8 cellular contexts compared by ENCODE assay signal in the genomic region with DNA sequence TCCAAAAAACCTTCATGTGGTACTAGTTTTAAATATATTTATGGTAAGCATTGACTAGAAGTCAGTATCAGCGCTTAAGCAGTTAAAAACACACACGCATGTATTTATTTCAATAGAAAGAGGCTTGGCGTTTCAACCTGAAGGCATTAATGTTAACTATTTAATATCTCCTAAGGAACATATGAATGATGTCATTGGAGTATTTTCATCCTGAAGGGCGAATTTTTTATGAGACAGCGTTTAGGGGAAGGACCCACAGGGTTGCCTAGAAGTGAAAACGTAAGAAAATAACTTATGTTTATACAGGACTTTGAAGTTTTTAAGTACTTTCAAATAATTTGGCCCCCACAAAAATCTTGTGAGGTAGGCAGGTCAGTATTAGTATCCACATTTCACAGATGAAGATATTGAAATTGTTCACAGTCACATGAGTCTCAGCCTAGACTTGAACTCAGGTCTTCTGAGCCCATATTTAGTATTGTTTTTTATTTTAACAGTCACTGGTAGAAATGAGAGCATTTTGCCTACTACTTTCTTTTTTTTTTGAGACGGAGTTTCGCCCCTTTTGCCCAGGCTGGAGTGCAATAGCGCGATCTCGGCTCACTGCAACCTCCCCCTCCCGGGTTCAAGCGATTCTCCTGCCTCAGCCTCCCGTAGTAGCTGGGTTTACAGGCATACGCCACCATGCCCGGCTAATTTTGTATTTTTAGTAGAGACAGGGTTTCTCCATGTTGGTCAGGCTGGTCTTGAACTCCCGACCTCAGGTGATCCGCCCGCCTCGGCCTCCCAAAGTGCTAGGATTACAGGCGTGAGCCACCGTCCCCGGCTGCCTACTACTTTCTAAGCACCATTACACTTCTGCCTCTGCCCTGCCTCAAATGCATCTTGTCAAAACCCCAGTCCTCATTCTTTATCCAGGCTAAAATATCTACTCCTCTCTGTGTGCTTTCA. TPM values are rescaled to one million over a fixed set of nuclear protein-coding genes. Genes with fewer than 3 reads are reported as not detected.
DNase-seq lines count a peak whose midpoint lies in the region; ATAC-seq and TF ChIP-seq lines count a peak whose summit lies in the region.

No MANE protein-coding gene starts in this region.

- H2BK120ac ChIP-seq in neuronal stem cell (ENCODE audit: low read depth, low read length) = no peak overlapping the region

- H3K36me3 ChIP-seq in Caco-2 (ENCODE audit: control insufficient read depth, insufficient read depth, low read length) (no peaks in the 10 kb centered on the region; the same call in 1 of the 2 replicates), NT2/D1 (ENCODE audit: insufficient read depth, insufficient read length, low read length) (no peaks in the 10 kb centered on the region), endocrine pancreas (ENCODE audit: control insufficient read depth, insufficient read depth, low read length) (no peaks in the 10 kb centered on the region), neuronal stem cell (replicated peaks in 1 of 2; ENCODE audit: control insufficient read depth in 2 of 2, insufficient read depth in 2 of 2, low read length in 2 of 2) (no peaks in the 10 kb centered on the region)

- WGBS in neuronal stem cell (ENCODE audit: extremely low coverage in 2 of 2, insufficient read length in 2 of 2, insufficient replicate concordance in 1 of 2), 2 donors = no CpG with 5 or more reads among the region's 23 CpGs

- H3K18ac ChIP-seq in neuronal stem cell (ENCODE audit: low read length) = no peak overlapping the region

- intact Hi-C loops in Caco-2 (cut with micrococcal nuclease; ENCODE audit: unreplicated experiment) = no loop called here

- H3K9ac ChIP-seq in NT2/D1 (ENCODE audit: insufficient read length, low read depth) = no peak overlapping the region
- H3K9ac ChIP-seq in endocrine pancreas (ENCODE audit: control insufficient read depth, insufficient read depth, low read length) = peak overlapping the region; percentile 55
- H3K9ac ChIP-seq in neuronal stem cell (ENCODE audit: low read depth, low read length, poor library complexity) = no peak overlapping the region

- CTCF ChIA-PET in Caco-2 (lab: Charles Lee) = interaction anchor here (1.0 to 1.6 kb wide), 5 partner anchors 13 to 81 kb away, joined by 3 to 5 read pairs (median 4); no protein-coding TSS in a partner anchor

- no TSS peak for BruUV-seq in Caco-2 (replicated peaks; lab: Mats Ljungman, UMichigan)

- H3K4me3 ChIP-seq in Caco-2 (ENCODE audit: low read depth, low read length) = peak overlapping the region; percentile 95
- peak overlapping the region; percentile 71 for H3K4me3 ChIP-seq in NT2/D1 (ENCODE audit: insufficient read length, low read depth)
- H3K4me3 ChIP-seq in endocrine pancreas (ENCODE audit: control insufficient read depth, insufficient read depth, low read length) = peak overlapping the region; percentile 100
- H3K4me3 ChIP-seq in neuronal stem cell (ENCODE audit: low read length in 2 of 2) = peak overlapping the region in 1 of 2 donors; percentile 95

- H3K4me1 Mint-ChIP-seq in Caco-2 (ENCODE audit: low read depth, unreplicated experiment) = peaks cover 9% of the 10 kb centered on the region

- peaks cover 3% of the 10 kb centered on the region for H3K79me1 ChIP-seq in neuronal stem cell (ENCODE audit: low read depth, low read length)

- H3K9me3 Mint-ChIP-seq in Caco-2 (ENCODE audit: unreplicated experiment) = no peaks in the 10 kb centered on the region

- H2AFZ ChIP-seq in neuronal stem cell (ENCODE audit: low read length) = no peak overlapping the region

- no peak overlapping the region for H3K4ac ChIP-seq in neuronal stem cell (ENCODE audit: low read length)

- ATAC-seq in GM21619 (IDR thresholded peaks at IDR 0.05; ENCODE audit: unreplicated experiment) (no peak), GM18867 (IDR thresholded peaks at IDR 0.05; ENCODE audit: unreplicated experiment) (no peak), GM21786 (IDR thresholded peaks at IDR 0.05; ENCODE audit: unreplicated experiment) (no peak)

- no peak overlapping the region for H4K8ac ChIP-seq in neuronal stem cell (ENCODE audit: low read depth, low read length)

- no peak overlapping the region for H3K14ac ChIP-seq in neuronal stem cell (ENCODE audit: low read length)

- no peak overlapping the region for H2BK15ac ChIP-seq in neuronal stem cell (ENCODE audit: low read length)

- H3K27ac Mint-ChIP-seq in Caco-2 (ENCODE audit: unreplicated experiment) = peak overlapping the region; percentile 58

- H3K4me2 ChIP-seq in neuronal stem cell (ENCODE audit: insufficient read depth, low read length, poor library complexity, severe bottlenecking) = peak overlapping the region; percentile 18

- no peak overlapping the region for H2BK12ac ChIP-seq in neuronal stem cell (ENCODE audit: low read length)

- no peak for TF ChIP-seq CTCF in Caco-2 (IDR thresholded peaks at IDR 0.05; ENCODE audit: insufficient read depth in 1 of 2, low read depth in 1 of 2, low read length in 1 of 2, severe bottlenecking in 1 of 2, unreplicated experiment in 1 of 2)

- POLR2A ChIA-PET in Caco-2 (lab: Charles Lee) = no interaction called here

- H2BK5ac ChIP-seq in neuronal stem cell (ENCODE audit: low read length) = no peak overlapping the region

- no peak overlapping the region for H3K23ac ChIP-seq in neuronal stem cell (ENCODE audit: low read depth, low read length, poor library complexity)

- no peaks in the 10 kb centered on the region for H3K27me3 ChIP-seq in Caco-2 (replicated peaks; ENCODE audit: control insufficient read depth, insufficient read depth, low read length)
- H3K27me3 ChIP-seq in NT2/D1 (ENCODE audit: insufficient read depth, insufficient read length) = no peaks in the 10 kb centered on the region
- no peaks in the 10 kb centered on the region for H3K27me3 ChIP-seq in endocrine pancreas (ENCODE audit: control insufficient read depth, insufficient read depth, low read length)
- H3K27me3 ChIP-seq in neuronal stem cell (ENCODE audit: control insufficient read depth in 3 of 3, insufficient read depth in 3 of 3, low read depth in 1 of 3, low read length in 3 of 3) = no peaks in the 10 kb centered on the region

- H3K4me3 Mint-ChIP-seq in Caco-2 (ENCODE audit: unreplicated experiment) = peak overlapping the region; percentile 86

- no peaks in the 10 kb centered on the region for H3K27me3 Mint-ChIP-seq in Caco-2 (ENCODE audit: insufficient read depth, unreplicated experiment)

- H3K4me1 ChIP-seq in Caco-2 (peaks cover 8% of the 10 kb centered on the region), NT2/D1 (ENCODE audit: insufficient read depth, insufficient read length) (peaks cover 3% of the 10 kb centered on the region), endocrine pancreas (ENCODE audit: control insufficient read depth, insufficient read depth, low read length) (peaks cover 16% of the 10 kb centered on the region), neuronal stem cell (ENCODE audit: control insufficient read depth in 2 of 2, insufficient read depth in 1 of 2, low read depth in 1 of 2, low read length in 2 of 2) (peaks cover 2 to 10% of the 10 kb centered on the region in 2 donors)

- no peak overlapping the region for H3K27ac ChIP-seq in neuronal stem cell (replicated peaks; ENCODE audit: low read length)

- no peaks in the 10 kb centered on the region for H3K36me3 Mint-ChIP-seq in Caco-2 (ENCODE audit: insufficient read depth, unreplicated experiment)

- no peak for DNase-seq in Caco-2
- no peak for DNase-seq in NT2/D1 (ENCODE audit: low read depth, low spot score)
- no peak for DNase-seq in neuronal stem cell (ENCODE audit: low spot score)
- DNase-seq in activated CD4-positive, CD25-positive, alpha-beta regulatory T cell treated with anti-CD3 and anti-CD28 coated beads, Interleukin-2, amount 50 U/mL, for 72 hours = no peak

- no peaks in the 10 kb centered on the region for H3K9me3 ChIP-seq in Caco-2
- H3K9me3 ChIP-seq in NT2/D1 (ENCODE audit: insufficient read depth, low read length) = no peaks in the 10 kb centered on the region
- no peaks in the 10 kb centered on the region for H3K9me3 ChIP-seq in endocrine pancreas (ENCODE audit: control insufficient read depth, low read length)
- no peaks in the 10 kb centered on the region for H3K9me3 ChIP-seq in neuronal stem cell (replicated peaks in 1 of 2; ENCODE audit: control insufficient read depth in 2 of 2, insufficient read depth in 1 of 2, low read depth in 1 of 2, low read length in 2 of 2)

- no peak overlapping the region for H2AK5ac ChIP-seq in neuronal stem cell (ENCODE audit: low read depth, low read length)

- no peak overlapping the region for H4K91ac ChIP-seq in neuronal stem cell (ENCODE audit: low read depth, low read length, poor library complexity)

RNA-seq across cellular contexts. Expression of a gene that starts 1.8 kb away (rescaled TPM):
- total RNA-seq in Caco-2 (2022) = 35.6 and 39.5 TPM in 2 replicates
- polyA plus RNA-seq in neuronal stem cell (2013, experiment 1 of 2) = 19.3 TPM
- polyA plus RNA-seq in neuronal stem cell (2013, experiment 2 of 2) = 19.4 TPM

RNA-seq across cellular contexts. Expression of a gene that starts 50.7 kb away (rescaled TPM):
- total RNA-seq in Caco-2 (2022) = 15.9 and 16.1 TPM in 2 replicates
- polyA plus RNA-seq in neuronal stem cell (2013, experiment 1 of 2) = 17.4 TPM
- 16.7 TPM for polyA plus RNA-seq in neuronal stem cell (2013, experiment 2 of 2)
